1 cellular context compared by ENCODE assay signal in genomic region chr3:141764041-141764440, GRCh38.
TF ChIP-seq lines count a peak whose summit lies in the region.

No MANE protein-coding gene starts in this region.

TF ChIP-seq in K562, 482 proteins besides CTCF, POLR2A, EP300 and RAD21:
- TF ChIP-seq, protein P1, sequence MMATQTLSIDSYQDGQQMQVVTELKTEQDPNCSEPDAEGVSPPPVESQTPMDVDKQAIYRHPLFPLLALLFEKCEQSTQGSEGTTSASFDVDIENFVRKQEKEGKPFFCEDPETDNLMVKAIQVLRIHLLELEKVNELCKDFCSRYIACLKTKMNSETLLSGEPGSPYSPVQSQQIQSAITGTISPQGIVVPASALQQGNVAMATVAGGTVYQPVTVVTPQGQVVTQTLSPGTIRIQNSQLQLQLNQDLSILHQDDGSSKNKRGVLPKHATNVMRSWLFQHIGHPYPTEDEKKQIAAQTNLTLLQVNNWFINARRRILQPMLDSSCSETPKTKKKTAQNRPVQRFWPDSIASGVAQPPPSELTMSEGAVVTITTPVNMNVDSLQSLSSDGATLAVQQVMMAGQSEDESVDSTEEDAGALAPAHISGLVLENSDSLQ (IDR thresholded peaks at IDR 0.05) = peak; percentile 69
- TF ChIP-seq CHCHD3 (CRISPR knock-in tag; IDR thresholded peaks at IDR 0.05) (no peak), DACH1 (IDR thresholded peaks at IDR 0.05; ENCODE audit: partially characterized antibody) (no peak), ATF7 (IDR thresholded peaks at IDR 0.05) (no peak), TAF1 (IDR thresholded peaks at IDR 0.05; ENCODE audit: control insufficient read depth, extremely low read depth, insufficient read depth, low read length, severe bottlenecking) (no peak), ZNF77 (CRISPR knock-in tag; IDR thresholded peaks at IDR 0.05) (no peak)
- TF ChIP-seq, protein P2, sequence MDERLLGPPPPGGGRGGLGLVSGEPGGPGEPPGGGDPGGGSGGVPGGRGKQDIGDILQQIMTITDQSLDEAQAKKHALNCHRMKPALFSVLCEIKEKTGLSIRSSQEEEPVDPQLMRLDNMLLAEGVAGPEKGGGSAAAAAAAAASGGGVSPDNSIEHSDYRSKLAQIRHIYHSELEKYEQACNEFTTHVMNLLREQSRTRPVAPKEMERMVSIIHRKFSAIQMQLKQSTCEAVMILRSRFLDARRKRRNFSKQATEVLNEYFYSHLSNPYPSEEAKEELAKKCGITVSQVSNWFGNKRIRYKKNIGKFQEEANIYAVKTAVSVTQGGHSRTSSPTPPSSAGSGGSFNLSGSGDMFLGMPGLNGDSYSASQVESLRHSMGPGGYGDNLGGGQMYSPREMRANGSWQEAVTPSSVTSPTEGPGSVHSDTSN (CRISPR knock-in tag; IDR thresholded peaks at IDR 0.05; ENCODE audit: low read depth) = no peak
- TF ChIP-seq, protein P2 (tag; conservative IDR thresholded peaks at IDR 0.05; ENCODE audit: low read depth) = 0 out of 2 replicates have a peak, but pooled peaks have one; percentile 24
